Comparison of ENCODE assay signal across 26 cellular contexts in the genomic region with DNA sequence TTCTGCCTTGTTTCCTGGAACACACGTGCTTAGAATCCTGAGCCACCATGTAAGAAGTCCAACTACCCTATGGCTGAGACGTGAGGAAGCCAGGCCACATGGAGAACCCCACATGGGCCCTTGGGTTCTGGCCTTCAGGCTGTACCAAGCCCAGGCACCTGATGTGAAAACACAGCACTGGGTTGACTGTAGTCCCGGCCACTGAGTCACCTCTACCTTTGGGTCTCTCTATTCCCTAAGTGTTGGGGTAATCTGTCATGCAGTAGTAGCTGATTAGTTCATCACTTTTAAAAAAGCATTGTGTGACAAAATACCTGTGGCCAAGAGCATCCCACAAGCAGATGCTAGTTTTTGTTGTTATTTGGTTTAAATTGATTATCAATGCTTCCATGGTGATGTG.
"Had no signal": no experiment of that assay in that cellular context is flagged by ENCODE, and none has a peak within 500 bp of the region (broad histone marks: within the 10 kb centered on the region; RNA-seq: fewer than 3 reads in every experiment).

No MANE protein-coding gene starts in this region.

- H3K27ac ChIP-seq: breast epithelium, heart left ventricle, ovary, right lobe of liver, testis, vagina, VCaP had no signal

- H3K9me3 Mint-ChIP-seq: activated naive CD8-positive, alpha-beta T cell treated with anti-CD3 and anti-CD28 coated beads, Interleukin-2, amount 10 ng/mL, durations not matched to agents 7 days and 5 days; activated T-helper 2 cell treated with anti-CD3 and anti-CD28 coated beads, Interferon-gamma antibody, Interleukin-2, Interleukin-4, amounts not matched to agents 10 μg/mL and 5 μg/mL and 100 μg/mL, durations not matched to agents 14 hours and 24 hours and 36 hours; immature natural killer cell; naive thymus-derived CD4-positive, alpha-beta T cell; T-helper 1 cell treated with Interleukin-12 subunit alpha and Interleukin-12 subunit beta and Interleukin-4 antibody, amounts not matched to agents 30 μg/mL and 1 μg/mL, for 36 hours; type B pancreatic cell had no signal

- H3K27ac Mint-ChIP-seq: activated naive CD8-positive, alpha-beta T cell treated with anti-CD3 and anti-CD28 coated beads, Interleukin-2, amount 10 ng/mL, durations not matched to agents 7 days and 5 days; immature natural killer cell; naive thymus-derived CD4-positive, alpha-beta T cell; progenitor cell of endocrine pancreas; T-helper 1 cell treated with Interleukin-12 subunit alpha and Interleukin-12 subunit beta and Interleukin-4 antibody, amounts not matched to agents 30 μg/mL and 1 μg/mL, for 36 hours; type B pancreatic cell had no signal

- ATAC-seq: left colon; naive thymus-derived CD4-positive, alpha-beta T cell; right lobe of liver had no signal

- DNase-seq: activated CD4-positive, alpha-beta T cell treated with anti-CD3 and anti-CD28 coated beads, Interleukin-2, amount 50 U/mL, for 4 hours; activated naive CD8-positive, alpha-beta T cell treated with anti-CD3 and anti-CD28 coated beads, Interleukin-2, amount 10 ng/mL, durations not matched to agents 7 days and 5 days; central memory CD4-positive, alpha-beta T cell; heart left ventricle; hypothalamus; immature natural killer cell; kidney; left colon; midbrain; naive thymus-derived CD4-positive, alpha-beta T cell; ovary; right lobe of liver; SK-N-SH; stimulated activated naive CD4-positive, alpha-beta T cell; SW 1271; T-helper 9 cell; testis had no signal

- H3K27me3 ChIP-seq: breast epithelium, heart left ventricle, ovary, right lobe of liver, testis, vagina had no signal

- H3K27me3 Mint-ChIP-seq: activated naive CD8-positive, alpha-beta T cell treated with anti-CD3 and anti-CD28 coated beads, Interleukin-2, amount 10 ng/mL, durations not matched to agents 7 days and 5 days; naive thymus-derived CD4-positive, alpha-beta T cell; progenitor cell of endocrine pancreas; type B pancreatic cell had no signal

- H3K4me1 ChIP-seq: breast epithelium, right lobe of liver, vagina had no signal

- H3K4me3 ChIP-seq: breast epithelium, heart left ventricle, ovary, right lobe of liver, testis, vagina had no signal

- H3K4me3 Mint-ChIP-seq: activated naive CD8-positive, alpha-beta T cell treated with anti-CD3 and anti-CD28 coated beads, Interleukin-2, amount 10 ng/mL, durations not matched to agents 7 days and 5 days; immature natural killer cell; T-helper 1 cell treated with Interleukin-12 subunit alpha and Interleukin-12 subunit beta and Interleukin-4 antibody, amounts not matched to agents 30 μg/mL and 1 μg/mL, for 36 hours; type B pancreatic cell had no signal

- H3K9me3 ChIP-seq: breast epithelium, heart left ventricle, ovary, right lobe of liver, SK-N-SH, testis, vagina had no signal

- H3K4me2 ChIP-seq: SK-N-SH had no signal

- FAIRE-seq: endothelial cell of umbilical vein, kidney, TTC549 had no signal

- H3K9ac ChIP-seq: SK-N-SH had no signal

- H3K36me3 ChIP-seq: breast epithelium, ovary had no signal
